In genomic region chr6:108180266-108180665, GRCh38 we compare ENCODE assay signal across 10 cellular contexts. TPM values are rescaled to one million over a fixed set of nuclear protein-coding genes. Genes with fewer than 3 reads are reported as not detected.
"Had no signal": no experiment of that assay in that cellular context is flagged by ENCODE, and none has a peak within 500 bp of the region (broad histone marks: within the 10 kb centered on the region; RNA-seq: fewer than 3 reads in every experiment).

No MANE protein-coding gene starts in this region.

- H3K4me3 ChIP-seq: K562 had no signal

- ATAC-seq: HCT116, K562 had no signal

- FAIRE-seq: H54, HTR-8/SVneo, K562 had no signal

- H3K27ac Mint-ChIP-seq: HFFc6 had no signal

- DNase-seq: GOT3, H9, HFFc6, IMR-90, KG1 had no signal

- H3K4me3 Mint-ChIP-seq: HFFc6 had no signal

RNA-seq across cellular contexts. Expression of gene NR2E1, which starts 14.4 kb away (rescaled TPM):
- total RNA-seq: H9, HFFc6, HT-29, IMR-90, K562 had no signal
- polyA plus RNA-seq: IMR-90, K562 had no signal
